Comparison of ENCODE assay signal across 1 cellular context in genomic region chr10:9911488-9911887, GRCh38.
TF ChIP-seq lines count a peak whose summit lies in the region.

No MANE protein-coding gene starts in this region.

TF ChIP-seq in H1, 55 proteins besides CTCF, POLR2A, EP300 and RAD21 (continued from another document):
- peak; percentile 54 for TF ChIP-seq E2F6 (IDR thresholded peaks at IDR 0.05)
